ENCODE assay signal across 10 cellular contexts in genomic region chr19:17424743-17425365, GRCh38. TPM values are rescaled to one million over a fixed set of nuclear protein-coding genes. Genes with fewer than 3 reads are reported as not detected.
DNase-seq lines count a peak whose midpoint lies in the region; ATAC-seq, FAIRE-seq and TF ChIP-seq lines count a peak whose summit lies in the region.
"Had no signal": no experiment of that assay in that cellular context is flagged by ENCODE, and none has a peak within 500 bp of the region (broad histone marks: within the 10 kb centered on the region; RNA-seq: fewer than 3 reads in every experiment).

No MANE protein-coding gene starts in this region.

- no peaks in the 10 kb centered on the region for H3K9me3 ChIP-seq in neural progenitor cell (ENCODE audit: low read depth)

- DNase-seq in AG09319 (ENCODE audit: extremely low read depth, low read depth) (no peak), GM12891 (ENCODE audit: insufficient read length, low spot score) (peak; percentile 59), SK-N-DZ (ENCODE audit: low spot score) (peak; percentile 70), epithelial cell of esophagus (ENCODE audit: low read depth) (peak; percentile 36), neural progenitor cell (ENCODE audit: low spot score) (peak; percentile 95), GDM1 (lab: John Stamatoyannopoulos, UW) (no peak), putamen (ENCODE audit: low spot score) (no peak)

- no peak for ATAC-seq in GM21737 (IDR thresholded peaks at IDR 0.05; ENCODE audit: unreplicated experiment)

- TF ChIP-seq POLR2A in GM12891 (IDR thresholded peaks at IDR 0.05; ENCODE audit: low read depth, low read length), result no peak

- H3K36me3 ChIP-seq in neural progenitor cell, result no peaks in the 10 kb centered on the region

- H3K27ac Mint-ChIP-seq in neural progenitor cell, result peak overlapping the region; percentile 24

- H3K9me3 Mint-ChIP-seq in neural progenitor cell, result no peaks in the 10 kb centered on the region

- H3K4me1 ChIP-seq in neural progenitor cell, result peaks cover 5% of the 10 kb centered on the region

- H3K36me3 Mint-ChIP-seq in neural progenitor cell, result peaks cover 2% of the 10 kb centered on the region

- H3K27me3 ChIP-seq in neural progenitor cell, result no peaks in the 10 kb centered on the region

- H3K4me3 ChIP-seq in epithelial cell of esophagus (ENCODE audit: low read length), result no peak overlapping the region
- H3K4me3 ChIP-seq in neural progenitor cell, result peak overlapping the region; percentile 34

- H3K27me3 Mint-ChIP-seq in neural progenitor cell (ENCODE audit: insufficient read depth, low read depth), result peaks cover 2% of the 10 kb centered on the region

- no peaks in the 10 kb centered on the region for H4K20me1 ChIP-seq in neural progenitor cell (ENCODE audit: low read depth)

- H3K4me3 Mint-ChIP-seq in neural progenitor cell, result peak overlapping the region; percentile 41

- no peaks in the 10 kb centered on the region for H3K79me2 ChIP-seq in neural progenitor cell (ENCODE audit: low read depth)

- TF ChIP-seq CTCF in AG09319 (IDR thresholded peaks at IDR 0.05; ENCODE audit: low read depth, low read length) (peak; percentile 47), epithelial cell of esophagus (IDR thresholded peaks at IDR 0.05; ENCODE audit: insufficient read depth, low read depth, low read length, missing control alignments) (peak; percentile 61), neural progenitor cell (IDR thresholded peaks at IDR 0.05) (peak; percentile 73)

- no peak overlapping the region for H3K9ac ChIP-seq in neural progenitor cell

- peaks cover 17% of the 10 kb centered on the region for H3F3A ChIP-seq in neural progenitor cell (ENCODE audit: low read depth)

- H3K4me2 ChIP-seq in neural progenitor cell, result peak overlapping the region; percentile 78

- H2AFZ ChIP-seq in neural progenitor cell (replicated peaks), result peak overlapping the region; percentile 78

- no peak overlapping the region for H3K27ac ChIP-seq in neural progenitor cell

- FAIRE-seq in GM12891 (lab: Jason Lieb, UNC), result peak; percentile 90
- FAIRE-seq: frontal cortex had no signal

- peaks cover 15% of the 10 kb centered on the region for H3K4me1 Mint-ChIP-seq in neural progenitor cell

TF ChIP-seq in GM12891, 5 proteins besides CTCF, POLR2A, EP300 and RAD21:
- TF ChIP-seq POU2F2 (IDR thresholded peaks at IDR 0.05; ENCODE audit: low read depth, low read length) (no peak), PAX5 (IDR thresholded peaks at IDR 0.05; ENCODE audit: insufficient read depth, low read length, severe bottlenecking) (no peak), POLR2AphosphoS5 (IDR thresholded peaks at IDR 0.05; ENCODE audit: low read depth, low read length) (no peak), SPI1 (IDR thresholded peaks at IDR 0.05; ENCODE audit: low read depth, low read length) (no peak), TAF1 (IDR thresholded peaks at IDR 0.05; ENCODE audit: low read depth, low read length) (no peak)

RNA-seq across cellular contexts. Expression of gene MVB12A, which starts 5.0 kb away (rescaled TPM):
- polyA plus RNA-seq in GM12891 (2012; ENCODE audit: low read depth, missing spikeins), result 23.3 TPM
- polyA plus RNA-seq in SK-N-DZ (2014; cell fraction: cytosol; rRNA removed), result 149 and 153 TPM in 2 replicates
- polyA plus RNA-seq in SK-N-DZ (2014; cell fraction: nucleus; rRNA removed), result 92.8 and 117 TPM in 2 replicates
- total RNA-seq in neural progenitor cell (ENCODE audit: low replicate concordance), result 33.2 and 88.6 TPM in 2 replicates

RNA-seq across cellular contexts. Expression of gene BST2, which starts 19.4 kb away (rescaled TPM):
- 356 TPM for polyA plus RNA-seq in GM12891 (2012; ENCODE audit: low read depth, missing spikeins)
- polyA plus RNA-seq in SK-N-DZ (2014; cell fraction: cytosol; rRNA removed), result 28.7 and 30.0 TPM in 2 replicates
- 16.6 and 18.5 TPM in 2 replicates for polyA plus RNA-seq in SK-N-DZ (2014; cell fraction: nucleus; rRNA removed)
- 44.8 and 65.5 TPM in 2 replicates for total RNA-seq in neural progenitor cell (ENCODE audit: low replicate concordance)

RNA-seq across cellular contexts. Expression of gene TMEM221, which starts 23.6 kb away (rescaled TPM):
- 0.05 TPM for polyA plus RNA-seq in GM12891 (2012; ENCODE audit: low read depth, missing spikeins)
- polyA plus RNA-seq in SK-N-DZ (2014; cell fraction: cytosol; rRNA removed), result 0.07 and 0.25 TPM in 2 replicates
- not detected in 2 replicates for polyA plus RNA-seq in SK-N-DZ (2014; cell fraction: nucleus; rRNA removed)
- 0.17 and 2.2 TPM in 2 replicates for total RNA-seq in neural progenitor cell (ENCODE audit: low replicate concordance)

RNA-seq across cellular contexts. Expression of gene CCDC194, which starts 30.9 kb away (rescaled TPM):
- polyA plus RNA-seq in GM12891 (2012; ENCODE audit: low read depth, missing spikeins), result 0.74 TPM
- polyA plus RNA-seq in SK-N-DZ (2014; cell fraction: cytosol; rRNA removed), result not detected in 2 replicates
- not detected in 2 replicates for polyA plus RNA-seq in SK-N-DZ (2014; cell fraction: nucleus; rRNA removed)
- 0.56 and 1.1 TPM in 2 replicates for total RNA-seq in neural progenitor cell (ENCODE audit: low replicate concordance)
- total RNA-seq: frontal cortex, temporal lobe had no signal

RNA-seq across cellular contexts. Expression of gene NXNL1, which starts 35.9 kb away (rescaled TPM):
- polyA plus RNA-seq in GM12891 (2012; ENCODE audit: low read depth, missing spikeins), result not detected
- not detected in 2 replicates for polyA plus RNA-seq in SK-N-DZ (2014; cell fraction: cytosol; rRNA removed)
- polyA plus RNA-seq in SK-N-DZ (2014; cell fraction: nucleus; rRNA removed), result not detected in 2 replicates
- not detected in 2 replicates for total RNA-seq in neural progenitor cell (ENCODE audit: low replicate concordance)
- total RNA-seq: frontal cortex, temporal lobe had no signal

Comparison
In these comparisons a context has a peak if more than half of its experiments do, and no peak if none do; other contexts are left out.
1. DNase-seq: peak in GM12891 (single experiment), SK-N-DZ (single experiment), epithelial cell of esophagus (single experiment) and neural progenitor cell (single experiment); none in AG09319 (single experiment), GDM1 (single experiment) and putamen (single experiment).
2. Peak in every context shown above with its lines, with median percentiles within 50 percentile points of each other: CTCF ChIP-seq.